ENCODE assay signal across 11 cellular contexts in the genomic region with DNA sequence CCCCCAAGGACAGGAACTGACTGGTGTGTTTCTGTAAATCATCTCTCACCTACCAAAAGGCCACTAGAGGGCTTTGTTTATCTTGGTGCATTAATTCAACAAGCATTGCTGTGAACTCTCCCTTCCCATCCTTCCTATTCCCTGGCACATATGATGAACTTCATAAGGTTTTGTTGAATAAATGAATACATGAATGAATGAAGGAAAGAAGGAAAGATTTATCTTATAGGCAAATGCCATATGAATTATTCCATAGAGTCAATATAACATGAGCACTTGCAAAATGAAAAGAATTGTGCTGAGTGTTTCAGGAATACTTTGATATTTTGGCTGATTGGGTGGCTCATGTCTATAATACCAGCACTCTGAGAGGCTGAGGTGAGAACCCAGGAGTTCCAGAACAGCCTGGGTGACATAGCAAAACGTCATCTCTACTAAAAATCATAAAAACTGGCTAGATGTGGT. TPM values are rescaled to one million over a fixed set of nuclear protein-coding genes. Genes with fewer than 3 reads are reported as not detected.
DNase-seq lines count a peak whose midpoint lies in the region; ATAC-seq and TF ChIP-seq lines count a peak whose summit lies in the region.
"Had no signal": no experiment of that assay in that cellular context is flagged by ENCODE, and none has a peak within 500 bp of the region (broad histone marks: within the 10 kb centered on the region; RNA-seq: fewer than 3 reads in every experiment).

No MANE protein-coding gene starts in this region.

- no peak for ATAC-seq in HG03460 (IDR thresholded peaks at IDR 0.05; ENCODE audit: unreplicated experiment)
- ATAC-seq: naive thymus-derived CD8-positive, alpha-beta T cell had no signal

- H3K27ac ChIP-seq in prostate gland = no peak overlapping the region

- peaks cover 2% of the 10 kb centered on the region for H3K36me3 Mint-ChIP-seq in chondrocyte (ENCODE audit: low read depth)
- no peaks in the 10 kb centered on the region for H3K36me3 Mint-ChIP-seq in activated T-helper 1 cell treated with anti-CD3 and anti-CD28 coated beads, Interleukin-12 subunit alpha, Interleukin-12 subunit beta, Interleukin-2, Interleukin-4 antibody, amounts not matched to agents 30 ng/mL and 10 ng/mL and 1 ng/mL, durations not matched to agents 14 hours and 24 hours and 36 hours (ENCODE audit: low read depth)
- H3K36me3 Mint-ChIP-seq: naive thymus-derived CD8-positive, alpha-beta T cell had no signal

- TF ChIP-seq CTCF in chondrocyte (IDR thresholded peaks at IDR 0.05) (peak; percentile 74), prostate gland (IDR thresholded peaks at IDR 0.05) (peak in 3 of 4 experiments; percentile 37 to 49 (median 40))

- no peak overlapping the region for H3K27ac Mint-ChIP-seq in chondrocyte (ENCODE audit: unreplicated experiment)
- no peak overlapping the region for H3K27ac Mint-ChIP-seq in activated T-helper 1 cell treated with anti-CD3 and anti-CD28 coated beads, Interleukin-12 subunit alpha, Interleukin-12 subunit beta, Interleukin-2, Interleukin-4 antibody, amounts not matched to agents 30 ng/mL and 10 ng/mL and 1 ng/mL, durations not matched to agents 14 hours and 24 hours and 36 hours
- H3K27ac Mint-ChIP-seq: naive thymus-derived CD8-positive, alpha-beta T cell had no signal

- WGBS in prostate gland = 27% methylated on average over 1 of the region's 1 CpG

- no peaks in the 10 kb centered on the region for H3K9me3 ChIP-seq in prostate gland

- no peaks in the 10 kb centered on the region for H3K4me1 Mint-ChIP-seq in chondrocyte (ENCODE audit: low read depth)
- no peaks in the 10 kb centered on the region for H3K4me1 Mint-ChIP-seq in activated T-helper 1 cell treated with anti-CD3 and anti-CD28 coated beads, Interleukin-12 subunit alpha, Interleukin-12 subunit beta, Interleukin-2, Interleukin-4 antibody, amounts not matched to agents 30 ng/mL and 10 ng/mL and 1 ng/mL, durations not matched to agents 14 hours and 24 hours and 36 hours (ENCODE audit: low read depth)
- H3K4me1 Mint-ChIP-seq: CD4-positive, CD25-positive, alpha-beta regulatory T cell had no signal

- no peaks in the 10 kb centered on the region for H3K27me3 ChIP-seq in prostate gland (replicated peaks; ENCODE audit: insufficient read depth)

- no peaks in the 10 kb centered on the region for H3K4me1 ChIP-seq in prostate gland (replicated peaks)

- no peaks in the 10 kb centered on the region for H3K36me3 ChIP-seq in prostate gland

- H3K4me3 Mint-ChIP-seq in chondrocyte (ENCODE audit: unreplicated experiment) = no peak overlapping the region
- H3K4me3 Mint-ChIP-seq in activated T-helper 1 cell treated with anti-CD3 and anti-CD28 coated beads, Interleukin-12 subunit alpha, Interleukin-12 subunit beta, Interleukin-2, Interleukin-4 antibody, amounts not matched to agents 30 ng/mL and 10 ng/mL and 1 ng/mL, durations not matched to agents 14 hours and 24 hours and 36 hours = no peak overlapping the region
- H3K4me3 Mint-ChIP-seq: CD4-positive, CD25-positive, alpha-beta regulatory T cell; naive thymus-derived CD8-positive, alpha-beta T cell had no signal

- no peak overlapping the region for H3K4me3 ChIP-seq in prostate gland

- peaks cover 11% of the 10 kb centered on the region for H3K27me3 Mint-ChIP-seq in chondrocyte (ENCODE audit: low read depth)
- peaks cover 6% of the 10 kb centered on the region for H3K27me3 Mint-ChIP-seq in activated T-helper 1 cell treated with anti-CD3 and anti-CD28 coated beads, Interleukin-12 subunit alpha, Interleukin-12 subunit beta, Interleukin-2, Interleukin-4 antibody, amounts not matched to agents 30 ng/mL and 10 ng/mL and 1 ng/mL, durations not matched to agents 14 hours and 24 hours and 36 hours (ENCODE audit: insufficient read depth)

- intact Hi-C loops in prostate gland (cut with DNase I) = no loop called here
- intact Hi-C loops in activated T-helper 1 cell treated with anti-CD3 and anti-CD28 coated beads, Interleukin-12 subunit alpha, Interleukin-12 subunit beta, Interleukin-2, Interleukin-4 antibody, amounts not matched to agents 30 ng/mL and 10 ng/mL and 1 ng/mL, durations not matched to agents 14 hours and 24 hours and 36 hours (cut with micrococcal nuclease) = loop anchor here (1.0 kb wide), 1 partner anchor 244 kb away; no protein-coding TSS in a partner anchor

- DNase-seq in NCI-H2029 (lab: John Stamatoyannopoulos, UW) = peak; percentile 14
- no peak for DNase-seq in NCI-H2029 treated with DMSO at 0.1 percent for 48 hours (lab: John Stamatoyannopoulos, UW)
- DNase-seq in NCI-H1105 (lab: John Stamatoyannopoulos, UW) = peak; percentile 33
- no peak for DNase-seq in chondrocyte (ENCODE audit: low spot score)
- DNase-seq in prostate gland (ENCODE audit: low spot score) = no peak
- DNase-seq in activated T-helper 1 cell treated with anti-CD3 and anti-CD28 coated beads, Interleukin-12 subunit alpha, Interleukin-12 subunit beta, Interleukin-2, Interleukin-4 antibody, amounts not matched to agents 30 ng/mL and 10 ng/mL and 1 ng/mL, durations not matched to agents 14 hours and 24 hours and 36 hours (ENCODE audit: low spot score) = no peak
- no peak for DNase-seq in DMS79 treated with DMSO at 0.1 percent for 48 hours (lab: John Stamatoyannopoulos, UW)

- no peaks in the 10 kb centered on the region for H3K9me3 Mint-ChIP-seq in chondrocyte (ENCODE audit: low read depth)
- H3K9me3 Mint-ChIP-seq in activated T-helper 1 cell treated with anti-CD3 and anti-CD28 coated beads, Interleukin-12 subunit alpha, Interleukin-12 subunit beta, Interleukin-2, Interleukin-4 antibody, amounts not matched to agents 30 ng/mL and 10 ng/mL and 1 ng/mL, durations not matched to agents 14 hours and 24 hours and 36 hours = no peaks in the 10 kb centered on the region
- H3K9me3 Mint-ChIP-seq: naive thymus-derived CD8-positive, alpha-beta T cell had no signal

- no peak for TF ChIP-seq POLR2A in prostate gland (IDR thresholded peaks at IDR 0.05)

RNA-seq across cellular contexts. Expression of a gene that starts 4.3 kb away (rescaled TPM):
- total RNA-seq in chondrocyte (not detected in 3 replicates), prostate gland (under 1 TPM in 1 of 2 donors, not detected in 1; 0.91 TPM)
- not detected in 2 replicates for total RNA-seq in activated T-helper 1 cell treated with anti-CD3 and anti-CD28 coated beads, Interleukin-12 subunit alpha, Interleukin-12 subunit beta, Interleukin-2, Interleukin-4 antibody, amounts not matched to agents 30 ng/mL and 10 ng/mL and 1 ng/mL, durations not matched to agents 14 hours and 24 hours and 36 hours
- total RNA-seq: CD4-positive, CD25-positive, alpha-beta regulatory T cell; naive thymus-derived CD8-positive, alpha-beta T cell; temporal lobe had no signal

RNA-seq across cellular contexts. Expression of a gene that starts 9.4 kb away (rescaled TPM):
- not detected in 3 replicates for total RNA-seq in chondrocyte
- total RNA-seq in prostate gland = 10 to 100 TPM in 1 of 2 donors, not detected in 1; 12.2 TPM
- total RNA-seq in activated T-helper 1 cell treated with anti-CD3 and anti-CD28 coated beads, Interleukin-12 subunit alpha, Interleukin-12 subunit beta, Interleukin-2, Interleukin-4 antibody, amounts not matched to agents 30 ng/mL and 10 ng/mL and 1 ng/mL, durations not matched to agents 14 hours and 24 hours and 36 hours = 0.83 TPM in 1 of 2 replicates, not detected in the other
- total RNA-seq: CD4-positive, CD25-positive, alpha-beta regulatory T cell; temporal lobe had no signal

RNA-seq across cellular contexts. Expression of a gene that starts 45.2 kb away (rescaled TPM):
- total RNA-seq in chondrocyte = not detected in 3 replicates
- total RNA-seq in prostate gland = 1 to 10 TPM in 1 of 2 donors, under 1 TPM in 1; 0.41 to 1.9 TPM
- 0.12 and 0.13 TPM in 2 replicates for total RNA-seq in activated T-helper 1 cell treated with anti-CD3 and anti-CD28 coated beads, Interleukin-12 subunit alpha, Interleukin-12 subunit beta, Interleukin-2, Interleukin-4 antibody, amounts not matched to agents 30 ng/mL and 10 ng/mL and 1 ng/mL, durations not matched to agents 14 hours and 24 hours and 36 hours
- total RNA-seq: CD4-positive, CD25-positive, alpha-beta regulatory T cell; temporal lobe had no signal

Comparison
In these comparisons a context has a peak if more than half of its experiments do, and no peak if none do; other contexts are left out.
1. DNase-seq: peak in NCI-H2029 (single experiment) and NCI-H1105 (single experiment); none in NCI-H2029 treated with DMSO at 0.1 percent for 48 hours (single experiment), chondrocyte (single experiment), prostate gland (single experiment), activated T-helper 1 cell treated with anti-CD3 and anti-CD28 coated beads, Interleukin-12 subunit alpha, Interleukin-12 subunit beta, Interleukin-2, Interleukin-4 antibody, amounts not matched to agents 30 ng/mL and 10 ng/mL and 1 ng/mL, durations not matched to agents 14 hours and 24 hours and 36 hours (single experiment) and DMS79 treated with DMSO at 0.1 percent for 48 hours (single experiment).